ENCODE assay signal across 17 cellular contexts in the genomic region with DNA sequence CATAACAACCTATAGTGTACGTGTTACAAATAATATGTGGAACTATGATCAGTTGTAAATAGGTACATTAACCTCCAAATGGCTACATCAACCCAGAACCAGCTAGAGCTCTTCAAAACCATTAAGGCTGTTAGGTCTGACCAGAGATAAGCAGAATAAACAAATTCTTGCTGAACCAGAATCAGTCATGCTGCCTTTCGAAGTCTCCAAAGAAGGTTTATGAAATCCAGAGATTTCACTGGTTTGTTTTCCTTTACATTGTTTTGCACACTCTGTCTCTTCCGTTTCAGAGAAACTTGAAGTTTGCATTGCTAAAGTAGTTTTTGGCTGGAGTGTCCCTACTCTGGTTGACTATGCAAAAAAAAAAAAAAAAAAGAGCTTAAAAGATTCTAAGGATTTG.
"Had no signal": no experiment of that assay in that cellular context is flagged by ENCODE, and none has a peak within 500 bp of the region (broad histone marks: within the 10 kb centered on the region; RNA-seq: fewer than 3 reads in every experiment).

No MANE protein-coding gene starts in this region.

- DNase-seq: activated CD4-positive, alpha-beta T cell treated with anti-CD3 and anti-CD28 coated beads for 1 hour; activated CD4-positive, alpha-beta T cell treated with anti-CD3 and anti-CD28 coated beads, Interleukin-2, amount 50 U/mL, for 48 hours; activated effector memory CD4-positive, alpha-beta T cell treated with Interleukin-2 at 50 U/mL for 16 hours; amygdala; dorsolateral prefrontal cortex; hypothalamus; nephron progenitor cell; right cardiac atrium; stimulated activated CD4-positive, alpha-beta T cell treated with anti-CD3 and anti-CD28 coated beads, Interleukin-15, amount 100 ng/mL, for 24 hours; stimulated activated CD4-positive, alpha-beta T cell treated with anti-CD3 and anti-CD28 coated beads, Interleukin-4, amount 100 ng/mL, for 1 hour; stimulated activated naive B cell treated with anti-CD40 and anti-IgM and Interleukin-4, amounts not matched to agents 10 μg/mL and 1 μg/mL and 100 μg/mL, for 72 hours; T-helper 1 cell; tibial artery had no signal

- ATAC-seq: activated naive CD4-positive, alpha-beta T cell treated with anti-CD3 and anti-CD28 coated beads, Interleukin-2, amount 50 U/mL, for 72 hours; right cardiac atrium; stimulated activated naive B cell treated with anti-CD40 and anti-IgM and Interleukin-4, amounts not matched to agents 10 μg/mL and 1 μg/mL and 100 μg/mL, for 72 hours had no signal

- H3K4me3 ChIP-seq: breast epithelium, dorsolateral prefrontal cortex, prostate gland, skin epidermis, tibial artery had no signal
